ENCODE assay signal across 29 cellular contexts in genomic region chr12:22538336-22538735, GRCh38. TPM values are rescaled to one million over a fixed set of nuclear protein-coding genes. Genes with fewer than 3 reads are reported as not detected.
DNase-seq lines count a peak whose midpoint lies in the region; ATAC-seq, FAIRE-seq and TF ChIP-seq lines count a peak whose summit lies in the region.
"Had no signal": no experiment of that assay in that cellular context is flagged by ENCODE, and none has a peak within 500 bp of the region (broad histone marks: within the 10 kb centered on the region; RNA-seq: fewer than 3 reads in every experiment).

No MANE protein-coding gene starts in this region.

- WGBS in heart right ventricle, 2 donors = 85 to 93% methylated on average over 4 of the region's 4 CpGs
- 58% methylated on average over 4 of the region's 4 CpGs for WGBS in mesenchymal stem cell
- 87 to 96% methylated on average over 4 of the region's 4 CpGs for WGBS in upper lobe of left lung, 2 donors

- H3K27me3 Mint-ChIP-seq in astrocyte (ENCODE audit: low read depth, unreplicated experiment) = no peaks in the 10 kb centered on the region
- no peaks in the 10 kb centered on the region for H3K27me3 Mint-ChIP-seq in activated CD8-positive, alpha-beta memory T cell treated with anti-CD3 and anti-CD28 coated beads, Interleukin-2, amount 10 ng/mL, durations not matched to agents 7 days and 5 days
- H3K27me3 Mint-ChIP-seq in endothelial cell (ENCODE audit: unreplicated experiment) = no peaks in the 10 kb centered on the region
- H3K27me3 Mint-ChIP-seq: activated naive CD8-positive, alpha-beta T cell had no signal

- H3K4me2 ChIP-seq in astrocyte (ENCODE audit: low read length) = no peak overlapping the region
- H3K4me2 ChIP-seq in mesenchymal stem cell (ENCODE audit: low read length, poor library complexity, severe bottlenecking) = no peak overlapping the region

- H3K4me1 Mint-ChIP-seq in astrocyte (ENCODE audit: low read depth, unreplicated experiment) = peaks cover 19% of the 10 kb centered on the region
- H3K4me1 Mint-ChIP-seq in activated CD8-positive, alpha-beta memory T cell treated with anti-CD3 and anti-CD28 coated beads, Interleukin-2, amount 10 ng/mL, durations not matched to agents 7 days and 5 days = peaks cover 56% of the 10 kb centered on the region
- peaks cover 19% of the 10 kb centered on the region for H3K4me1 Mint-ChIP-seq in endothelial cell (ENCODE audit: unreplicated experiment)

- H2BK12ac ChIP-seq in mesenchymal stem cell (ENCODE audit: low read length in 2 of 2) = no peak overlapping the region

- H3K4me3 Mint-ChIP-seq in astrocyte (ENCODE audit: unreplicated experiment) (no peak overlapping the region), endothelial cell (ENCODE audit: unreplicated experiment) (no peak overlapping the region)
- no peak overlapping the region for H3K4me3 Mint-ChIP-seq in activated CD8-positive, alpha-beta memory T cell treated with anti-CD3 and anti-CD28 coated beads, Interleukin-2, amount 10 ng/mL, durations not matched to agents 7 days and 5 days
- H3K4me3 Mint-ChIP-seq: activated naive CD8-positive, alpha-beta T cell; CD8-positive, alpha-beta T cell; natural killer cell; stimulated activated effector memory CD8-positive, alpha-beta T cell treated with anti-CD3 and anti-CD28 coated beads, Interleukin-12 subunit alpha, Interleukin-12 subunit beta, amount 100 ng/mL, for 72 hours had no signal

- no peak for ATAC-seq in heart right ventricle
- peak in 1 of 2 donors; percentile 54 for ATAC-seq in upper lobe of left lung (ENCODE audit: low FRiP score in 2 of 2)
- no peak for ATAC-seq in activated CD8-positive, alpha-beta memory T cell treated with anti-CD3 and anti-CD28 coated beads, Interleukin-2, amount 10 ng/mL, durations not matched to agents 7 days and 5 days
- ATAC-seq: CD8-positive, alpha-beta T cell; stimulated activated effector memory CD8-positive, alpha-beta T cell treated with anti-CD3 and anti-CD28 coated beads, Interleukin-12 subunit alpha, Interleukin-12 subunit beta, amount 100 ng/mL, for 72 hours had no signal

- H3K79me2 ChIP-seq in astrocyte (ENCODE audit: insufficient read depth, low read length) = peaks cover 10% of the 10 kb centered on the region

- TF ChIP-seq EP300 in upper lobe of left lung (IDR thresholded peaks at IDR 0.05) = no peak

- intact Hi-C loops in left ventricle myocardium inferior (cut with micrococcal nuclease) (no loop called here), heart right ventricle (cut with DNase I) (no loop called here)

- H3K4me1 ChIP-seq in left ventricle myocardium inferior (peaks cover 78% of the 10 kb centered on the region), heart right ventricle (peaks cover 0 to 84% (median 32%) of the 10 kb centered on the region in 9 donors), astrocyte (ENCODE audit: insufficient read depth, low read length) (peaks cover 3% of the 10 kb centered on the region), mesenchymal stem cell (ENCODE audit: control insufficient read depth, insufficient read depth, low read depth, low read length) (peaks cover under 1% of the 10 kb centered on the region), upper lobe of left lung (peaks cover 36 to 59% (median 46%) of the 10 kb centered on the region in 4 donors)

- H2AK5ac ChIP-seq in mesenchymal stem cell (ENCODE audit: low read length, severe bottlenecking) = no peak overlapping the region

- H3K14ac ChIP-seq in mesenchymal stem cell (ENCODE audit: low read length in 2 of 2) = no peak overlapping the region

- H3K27me3 ChIP-seq in left ventricle myocardium inferior (ENCODE audit: low read depth) = no peaks in the 10 kb centered on the region
- no peaks in the 10 kb centered on the region for H3K27me3 ChIP-seq in heart right ventricle
- no peaks in the 10 kb centered on the region for H3K27me3 ChIP-seq in astrocyte (ENCODE audit: insufficient read depth, low read length)
- H3K27me3 ChIP-seq in mesenchymal stem cell (ENCODE audit: control insufficient read depth in 1 of 2, insufficient read depth in 1 of 2, low read length in 2 of 2) = no peaks in the 10 kb centered on the region
- H3K27me3 ChIP-seq in upper lobe of left lung = no peaks in the 10 kb centered on the region
- H3K27me3 ChIP-seq: ascending aorta, testis had no signal

- no peak overlapping the region for H2BK120ac ChIP-seq in mesenchymal stem cell (ENCODE audit: low read depth, low read length)

- H3K27ac Mint-ChIP-seq in astrocyte (ENCODE audit: unreplicated experiment) (no peak overlapping the region), endothelial cell (ENCODE audit: unreplicated experiment) (no peak overlapping the region)
- H3K27ac Mint-ChIP-seq in activated CD8-positive, alpha-beta memory T cell treated with anti-CD3 and anti-CD28 coated beads, Interleukin-2, amount 10 ng/mL, durations not matched to agents 7 days and 5 days = no peak overlapping the region
- H3K27ac Mint-ChIP-seq: activated naive CD8-positive, alpha-beta T cell; activated T-helper 2 cell treated with anti-CD3 and anti-CD28 coated beads, Interferon-gamma antibody, Interleukin-2, Interleukin-4, amounts not matched to agents 10 μg/mL and 5 μg/mL and 100 μg/mL, durations not matched to agents 14 hours and 24 hours and 36 hours; CD8-positive, alpha-beta T cell; stimulated activated effector memory CD8-positive, alpha-beta T cell treated with anti-CD3 and anti-CD28 coated beads, Interleukin-12 subunit alpha, Interleukin-12 subunit beta, amount 100 ng/mL, for 72 hours had no signal

- CTCF ChIA-PET in activated CD8-positive, alpha-beta memory T cell treated with anti-CD3 and anti-CD28 coated beads, Interleukin-2, amount 10 ng/mL, durations not matched to agents 7 days and 5 days (lab: Charles Lee) = interaction anchor here (0.8 to 1.5 kb wide), 2 partner anchors 9 to 23 kb away, joined by 3 read pairs; no protein-coding TSS in a partner anchor

- DNase-seq in left ventricle myocardium inferior = no peak
- DNase-seq in heart right ventricle = no peak
- peak; percentile 22 for DNase-seq in astrocyte (ENCODE audit: low read depth)
- DNase-seq in mesenchymal stem cell = peak; percentile 66
- no peak for DNase-seq in upper lobe of left lung
- no peak for DNase-seq in activated CD8-positive, alpha-beta memory T cell treated with anti-CD3 and anti-CD28 coated beads, Interleukin-2, amount 10 ng/mL, durations not matched to agents 7 days and 5 days
- no peak for DNase-seq in endothelial cell (ENCODE audit: low spot score)
- DNase-seq in cerebellar nuclear complex (lab: John Stamatoyannopoulos, UW) = no peak
- DNase-seq: 8988T; activated CD4-positive, alpha-beta T cell treated with anti-CD3 and anti-CD28 coated beads, Interleukin-2, amount 50 U/mL, for 4 hours; activated CD8-positive, alpha-beta memory T cell treated with anti-CD3 and anti-CD28 coated beads, Interleukin-2, amount 50 U/mL, for 48 hours; CD8-positive, alpha-beta T cell; central memory CD4-positive, alpha-beta T cell; islet precursor cell; natural killer cell; NCI-H1105; NCI-H187 treated with DMSO at 0.1 percent for 48 hours; NCI-H524; stimulated activated CD4-positive, alpha-beta T cell treated with anti-CD3 and anti-CD28 coated beads, Interleukin-12 subunit alpha, Interleukin-12 subunit beta, amount 100 ng/mL, for 4 hours; stimulated activated CD4-positive, alpha-beta T cell treated with anti-CD3 and anti-CD28 coated beads, Interleukin-4, amount 100 ng/mL, for 24 hours; SW 1271; T1000; testis had no signal

- H3K9me3 ChIP-seq in left ventricle myocardium inferior (replicated peaks) = no peaks in the 10 kb centered on the region
- H3K9me3 ChIP-seq in heart right ventricle = no peaks in the 10 kb centered on the region
- no peaks in the 10 kb centered on the region for H3K9me3 ChIP-seq in astrocyte (ENCODE audit: insufficient read depth, low read depth, low read length)
- H3K9me3 ChIP-seq in mesenchymal stem cell (ENCODE audit: control insufficient read depth, low read length) = no peaks in the 10 kb centered on the region
- H3K9me3 ChIP-seq in upper lobe of left lung = no peaks in the 10 kb centered on the region
- H3K9me3 ChIP-seq: ascending aorta, testis had no signal

- H3K23ac ChIP-seq in mesenchymal stem cell (ENCODE audit: low read length in 2 of 2) = no peak overlapping the region

- no peaks in the 10 kb centered on the region for H4K20me1 ChIP-seq in astrocyte (ENCODE audit: insufficient read depth, low read length)

- H3K36me3 Mint-ChIP-seq in astrocyte (ENCODE audit: low read depth, unreplicated experiment) (peaks cover 4% of the 10 kb centered on the region), endothelial cell (ENCODE audit: low read depth, unreplicated experiment) (peaks cover 8% of the 10 kb centered on the region)
- peaks cover 51% of the 10 kb centered on the region for H3K36me3 Mint-ChIP-seq in activated CD8-positive, alpha-beta memory T cell treated with anti-CD3 and anti-CD28 coated beads, Interleukin-2, amount 10 ng/mL, durations not matched to agents 7 days and 5 days
- H3K36me3 Mint-ChIP-seq: natural killer cell had no signal

- H3K36me3 ChIP-seq in left ventricle myocardium inferior (peaks cover 12% of the 10 kb centered on the region), heart right ventricle (peaks cover 0 to 33% (median 0%) of the 10 kb centered on the region in 9 donors), astrocyte (ENCODE audit: insufficient read depth, low read length) (peaks cover 3% of the 10 kb centered on the region), mesenchymal stem cell (ENCODE audit: control insufficient read depth in 1 of 2, insufficient read depth in 2 of 2, low read depth in 1 of 2, low read length in 2 of 2) (peaks cover 0 to 12% of the 10 kb centered on the region in 2 experiments), upper lobe of left lung (peaks cover 0 to 7% (median 5%) of the 10 kb centered on the region in 4 donors)

- H2BK5ac ChIP-seq in mesenchymal stem cell (ENCODE audit: low read depth, low read length, poor library complexity, severe bottlenecking) = no peak overlapping the region

- H3K4me3 ChIP-seq in left ventricle myocardium inferior = no peak overlapping the region
- peak overlapping the region in 1 of 10 donors; percentile 8 for H3K4me3 ChIP-seq in heart right ventricle
- H3K4me3 ChIP-seq in astrocyte (ENCODE audit: insufficient read depth, low read depth, low read length) = no peak overlapping the region
- no peak overlapping the region for H3K4me3 ChIP-seq in mesenchymal stem cell (ENCODE audit: insufficient read depth in 1 of 2, low read depth in 1 of 2, low read length in 2 of 2)
- H3K4me3 ChIP-seq in upper lobe of left lung = no peak overlapping the region
- H3K4me3 ChIP-seq: ascending aorta, testis had no signal

- FAIRE-seq in astrocyte (lab: Jason Lieb, UNC) = no peak
- FAIRE-seq: endometrium had no signal

- H3K18ac ChIP-seq in mesenchymal stem cell (ENCODE audit: low read depth in 1 of 2, low read length in 2 of 2) = no peak overlapping the region

- H3K27ac ChIP-seq in left ventricle myocardium inferior (replicated peaks) (peak overlapping the region; percentile 52), heart right ventricle (peak overlapping the region in 2 of 10 donors; percentile 18 to 75), astrocyte (ENCODE audit: low read depth, low read length) (no peak overlapping the region), mesenchymal stem cell (ENCODE audit: low read length, poor library complexity, severe bottlenecking) (no peak overlapping the region), upper lobe of left lung (peak overlapping the region in 3 of 4 donors; percentile 36 to 74 (median 73))
- H3K27ac ChIP-seq: ascending aorta, parathyroid adenoma, testis had no signal

- TF ChIP-seq POLR2A in upper lobe of left lung (IDR thresholded peaks at IDR 0.05) = no peak

- H3K9ac ChIP-seq in astrocyte (ENCODE audit: low read length) (no peak overlapping the region), mesenchymal stem cell (ENCODE audit: low read length) (no peak overlapping the region)
- H3K9ac ChIP-seq: parathyroid adenoma had no signal

- no peaks in the 10 kb centered on the region for H3K9me3 Mint-ChIP-seq in astrocyte (ENCODE audit: unreplicated experiment)
- H3K9me3 Mint-ChIP-seq in activated CD8-positive, alpha-beta memory T cell treated with anti-CD3 and anti-CD28 coated beads, Interleukin-2, amount 10 ng/mL, durations not matched to agents 7 days and 5 days (ENCODE audit: low read depth) = no peaks in the 10 kb centered on the region
- no peaks in the 10 kb centered on the region for H3K9me3 Mint-ChIP-seq in endothelial cell (ENCODE audit: unreplicated experiment)
- H3K9me3 Mint-ChIP-seq: activated T-helper 2 cell treated with anti-CD3 and anti-CD28 coated beads, Interferon-gamma antibody, Interleukin-2, Interleukin-4, amounts not matched to agents 10 μg/mL and 5 μg/mL and 100 μg/mL, durations not matched to agents 14 hours and 24 hours and 36 hours; CD8-positive, alpha-beta T cell; natural killer cell; stimulated activated effector memory CD8-positive, alpha-beta T cell treated with anti-CD3 and anti-CD28 coated beads, Interleukin-12 subunit alpha, Interleukin-12 subunit beta, amount 100 ng/mL, for 72 hours had no signal

- H2BK15ac ChIP-seq in mesenchymal stem cell (ENCODE audit: low read depth, poor library complexity, severe bottlenecking) = no peak overlapping the region

- TF ChIP-seq CTCF in left ventricle myocardium inferior (IDR thresholded peaks at IDR 0.05; ENCODE audit: borderline replicate concordance) = no peak
- no peak for TF ChIP-seq CTCF in heart right ventricle (IDR thresholded peaks at IDR 0.05)
- TF ChIP-seq CTCF in astrocyte (IDR thresholded peaks at IDR 0.05; ENCODE audit: insufficient read depth, low read depth, low read length) = no peak
- no peak for TF ChIP-seq CTCF in upper lobe of left lung (IDR thresholded peaks at IDR 0.05)
- TF ChIP-seq CTCF in endothelial cell (IDR thresholded peaks at IDR 0.05; ENCODE audit: unreplicated experiment) = no peak

- H3K79me1 ChIP-seq in mesenchymal stem cell (replicated peaks; ENCODE audit: low read length, poor library complexity, severe bottlenecking) = peaks cover 11% of the 10 kb centered on the region

- no peak overlapping the region for H4K91ac ChIP-seq in mesenchymal stem cell (ENCODE audit: low read length)

- H2AFZ ChIP-seq in astrocyte (ENCODE audit: low read depth, low read length) (no peak overlapping the region), mesenchymal stem cell (ENCODE audit: low read depth, low read length) (no peak overlapping the region)
- H2AFZ ChIP-seq: parathyroid adenoma had no signal

- no peak overlapping the region for H4K8ac ChIP-seq in mesenchymal stem cell (ENCODE audit: low read length)

- H3K4ac ChIP-seq in mesenchymal stem cell (ENCODE audit: low read depth in 1 of 2, low read length in 2 of 2) = no peak overlapping the region

RNA-seq across cellular contexts. Expression of gene C2CD5, which starts 6.0 kb away (rescaled TPM):
- total RNA-seq in left ventricle myocardium inferior (22.5 TPM), heart right ventricle (10 to 100 TPM; 14.3 to 30.2 (median 20.2) TPM), astrocyte (14.7 and 15.3 TPM in 2 replicates), upper lobe of left lung (10 to 100 TPM; 20.8 to 56.6 (median 36.6) TPM), endothelial cell (ENCODE audit: unreplicated experiment) (22.4 TPM)
- 10 to 100 TPM in 1 of 2 donors, 1 to 10 TPM in 1; 5.0 to 26.4 TPM for polyA plus RNA-seq in heart right ventricle
- 7.6 TPM for polyA plus RNA-seq in mesenchymal stem cell (2013, experiment 1 of 2)
- polyA plus RNA-seq in mesenchymal stem cell (2013, experiment 2 of 2) = 6.5 TPM
- total RNA-seq in activated CD8-positive, alpha-beta memory T cell treated with anti-CD3 and anti-CD28 coated beads, Interleukin-2, amount 10 ng/mL, durations not matched to agents 7 days and 5 days = 10 to 100 TPM; 41.7 to 51.1 TPM

Comparison
In these comparisons a context has a peak if more than half of its experiments do, and no peak if none do; other contexts are left out.
1. DNase-seq: peak in astrocyte (single experiment) and mesenchymal stem cell (single experiment); none in left ventricle myocardium inferior (single experiment), heart right ventricle (0 of 2), upper lobe of left lung (0 of 2), activated CD8-positive, alpha-beta memory T cell treated with anti-CD3 and anti-CD28 coated beads, Interleukin-2, amount 10 ng/mL, durations not matched to agents 7 days and 5 days (single experiment), endothelial cell (single experiment) and cerebellar nuclear complex (0 of 2).
2. H3K27ac ChIP-seq: peak in left ventricle myocardium inferior (single experiment) and upper lobe of left lung (3 of 4); none in astrocyte (single experiment) and mesenchymal stem cell (single experiment).